In genomic region chr5:179821298-179822058, GRCh38 we compare ENCODE assay signal across 1 cellular context.
TF ChIP-seq lines count a peak whose summit lies in the region.

No MANE protein-coding gene starts in this region.

TF ChIP-seq in HepG2, 621 proteins besides CTCF, POLR2A, EP300 and RAD21 (continued from another document and continues in another):
- TF ChIP-seq FOXP4 (CRISPR knock-in tag; IDR thresholded peaks at IDR 0.05) (peak; percentile 60; the same call in 1 of the 2 replicates), FOXA3 (CRISPR knock-in tag; IDR thresholded peaks at IDR 0.05) (peak; percentile 35; the same call in 1 of the 2 replicates), HMGXB3 (CRISPR knock-in tag; IDR thresholded peaks at IDR 0.05; ENCODE audit: borderline replicate concordance) (0 out of 2 replicates have a peak, but pooled peaks have one; percentile 23), ZFYVE20 (CRISPR knock-in tag; IDR thresholded peaks at IDR 0.05; ENCODE audit: borderline replicate concordance, low read depth) (no peak), FOSL1 (CRISPR knock-in tag; IDR thresholded peaks at IDR 0.05; ENCODE audit: borderline replicate concordance) (no peak), HNF1B (CRISPR knock-in tag; IDR thresholded peaks at IDR 0.05) (peak; percentile 54; the same call in 1 of the 2 replicates), HOXA5 (CRISPR knock-in tag; IDR thresholded peaks at IDR 0.05) (0 out of 2 replicates have a peak, but pooled peaks have one; percentile 34), PAXIP1 (CRISPR knock-in tag; conservative IDR thresholded peaks at IDR 0.05) (no peak; the same call in 1 of the 2 replicates), ZNF225 (CRISPR knock-in tag; IDR thresholded peaks at IDR 0.05) (peak; percentile 58; the same call in 1 of the 2 replicates), IKZF5 (CRISPR knock-in tag; IDR thresholded peaks at IDR 0.05) (no peak), KIAA2018 (CRISPR knock-in tag; IDR thresholded peaks at IDR 0.05; ENCODE audit: borderline replicate concordance) (no peak), ZNF263 (CRISPR knock-in tag; IDR thresholded peaks at IDR 0.05) (0 out of 2 replicates have a peak, but pooled peaks have one; percentile 34), CHCHD3 (CRISPR knock-in tag; IDR thresholded peaks at IDR 0.05) (0 out of 2 replicates have a peak, but pooled peaks have one; percentile 14), U2AF1 (optimal IDR thresholded peaks at IDR 0.05; ENCODE audit: low read depth, low read length) (no peak), ZNF781 (CRISPR knock-in tag; IDR thresholded peaks at IDR 0.05; ENCODE audit: borderline replicate concordance, not compliant biosample characterization) (no peak), ZNF33B (CRISPR knock-in tag; IDR thresholded peaks at IDR 0.05) (no peak), KLF12 (CRISPR knock-in tag; IDR thresholded peaks at IDR 0.05; ENCODE audit: borderline replicate concordance) (0 out of 2 replicates have a peak, but pooled peaks have one; percentile 49), ZBED4 (CRISPR knock-in tag; IDR thresholded peaks at IDR 0.05; ENCODE audit: borderline replicate concordance) (no peak)
